In the genomic region with DNA sequence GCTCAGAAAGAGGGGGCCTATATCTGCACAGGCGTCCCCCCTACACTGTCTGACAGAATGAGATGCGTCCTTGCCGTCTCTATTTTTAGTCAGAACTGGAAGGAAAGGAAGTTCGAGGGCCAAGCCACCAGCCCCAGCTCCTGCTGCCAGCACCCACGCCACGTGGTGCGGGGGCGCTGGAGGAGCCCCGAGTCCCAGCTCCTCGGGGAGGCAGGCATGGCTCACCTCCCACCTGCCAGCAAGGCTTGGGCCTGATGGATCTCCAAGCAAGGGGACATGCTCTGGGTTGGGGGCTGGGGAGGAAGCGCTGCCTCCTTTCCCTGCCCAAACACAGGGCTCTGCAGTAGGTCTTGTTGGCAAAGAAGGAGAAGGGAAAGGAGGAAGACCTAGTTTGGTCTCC, we compare ENCODE assay signal across 27 cellular contexts.
"Had no signal": no experiment of that assay in that cellular context is flagged by ENCODE, and none has a peak within 500 bp of the region (broad histone marks: within the 10 kb centered on the region; RNA-seq: fewer than 3 reads in every experiment).

No MANE protein-coding gene starts in this region.

- H3K27ac ChIP-seq: ascending aorta, cardiac muscle cell, Peyer's patch, SJSA1 had no signal

- H3K27me3 ChIP-seq: ascending aorta, Peyer's patch had no signal

- H3K4me2 ChIP-seq: SK-N-SH had no signal

- FAIRE-seq: TTC549 had no signal

- ATAC-seq: activated CD4-positive, alpha-beta T cell treated with anti-CD3 and anti-CD28 coated beads for 36 hours; activated CD4-positive, CD25-positive, alpha-beta regulatory T cell treated with anti-CD3 and anti-CD28 coated beads, Interleukin-2, amount 50 U/mL, for 24 hours; activated CD8-positive, alpha-beta T cell treated with anti-CD3 and anti-CD28 coated beads, Interleukin-2, amount 10 ng/mL, durations not matched to agents 7 days and 5 days; PC-3 had no signal

- H3K36me3 ChIP-seq: ascending aorta, cardiac muscle cell, Peyer's patch, SJSA1 had no signal

- H3K4me1 ChIP-seq: ascending aorta, Peyer's patch, SJSA1 had no signal

- H3K9me3 ChIP-seq: ascending aorta, Peyer's patch, SJSA1, SK-N-SH had no signal

- H3K4me3 ChIP-seq: ascending aorta, cardiac muscle cell, Peyer's patch, SJSA1 had no signal

- H3K9ac ChIP-seq: SK-N-SH had no signal

- DNase-seq: activated CD4-positive, alpha-beta T cell treated with anti-CD3 and anti-CD28 coated beads for 36 hours; activated CD4-positive, alpha-beta T cell treated with anti-CD3 and anti-CD28 coated beads, Interleukin-2, amount 10 ng/mL, durations not matched to agents 7 days and 5 days; activated CD4-positive, alpha-beta T cell treated with anti-CD3 and anti-CD28 coated beads, Interleukin-2, amount 50 U/mL, for 48 hours; activated CD8-positive, alpha-beta memory T cell treated with anti-CD3 and anti-CD28 coated beads, Interleukin-2, amount 50 U/mL, for 48 hours; activated CD8-positive, alpha-beta T cell treated with anti-CD3 and anti-CD28 coated beads, Interleukin-2, amount 10 ng/mL, durations not matched to agents 7 days and 5 days; activated effector memory CD4-positive, alpha-beta T cell treated with Interleukin-2 at 50 U/mL for 16 hours; activated naive CD4-positive, alpha-beta T cell; activated naive CD4-positive, alpha-beta T cell treated with anti-CD3 and anti-CD28 coated beads, Interleukin-2, amount 50 U/mL, for 16 hours; activated naive CD8-positive, alpha-beta T cell treated with anti-CD3 and anti-CD28 coated beads for 36 hours; activated T-cell treated with anti-CD3 and anti-CD28 coated beads, Interleukin-2, amount 50 U/mL, for 48 hours; amniotic stem cell; KG1; NCI-H1092; NCI-H1436 treated with DMSO at 0.1 percent for 48 hours; NCI-H1694 treated with DMSO at 0.1 percent for 48 hours; NCI-H2029; NCI-H345; NCI-H524 treated with DMSO at 0.1 percent for 48 hours; PC-3; Peyer's patch; SHP77 treated with DMSO at 0.1 percent for 48 hours; SK-N-SH had no signal
